Comparison of ENCODE assay signal across 26 cellular contexts in the genomic region with DNA sequence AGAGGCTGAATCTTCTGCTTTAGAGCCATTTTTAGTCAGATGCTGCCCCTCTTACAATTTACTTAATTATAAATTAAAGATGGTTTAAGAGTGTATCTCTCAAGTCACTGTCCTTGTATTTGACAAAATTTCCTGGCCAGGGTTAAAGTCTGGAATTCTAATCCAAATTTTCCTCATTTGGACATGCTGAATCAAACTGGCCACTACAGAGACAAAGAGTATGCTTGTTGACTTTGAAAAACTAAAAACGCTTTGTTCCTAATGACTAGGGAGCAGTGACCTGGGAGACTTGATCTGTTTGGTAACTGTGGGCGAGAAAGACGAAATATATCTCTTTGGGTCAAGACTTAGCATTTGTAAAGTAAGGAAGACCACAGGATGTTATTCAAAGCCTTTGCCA.
"Had no signal": no experiment of that assay in that cellular context is flagged by ENCODE, and none has a peak within 500 bp of the region (broad histone marks: within the 10 kb centered on the region; RNA-seq: fewer than 3 reads in every experiment).

No MANE protein-coding gene starts in this region.

- H3K27ac ChIP-seq: brain microvascular endothelial cell, Peyer's patch, RWPE1, SJSA1 had no signal

- DNase-seq: activated CD4-positive, alpha-beta T cell treated with anti-CD3 and anti-CD28 coated beads for 48 hours; activated CD4-positive, alpha-beta T cell treated with anti-CD3 and anti-CD28 coated beads, Interleukin-2, amount 50 U/mL, for 48 hours; activated CD4-positive, CD25-positive, alpha-beta regulatory T cell treated with anti-CD3 and anti-CD28 coated beads, Interleukin-2, amount 50 U/mL, for 72 hours; activated CD8-positive, alpha-beta memory T cell treated with anti-CD3 and anti-CD28 coated beads, Interleukin-2, amount 10 ng/mL, durations not matched to agents 7 days and 5 days; activated effector memory CD4-positive, alpha-beta T cell treated with Interleukin-2 at 50 U/mL for 16 hours; activated naive CD4-positive, alpha-beta T cell treated with Interleukin-2 at 50 U/mL for 16 hours; activated T-cell treated with anti-CD3 and anti-CD28 coated beads, Interleukin-2, amount 50 U/mL, for 24 hours; amygdala; brain microvascular endothelial cell; Karpas-422; MM.1S; NCI-H1105; NCI-H1436; NCI-H187; NCI-H2081 treated with DMSO at 0.1 percent for 48 hours; NCI-H446; NCI-H524; Peyer's patch; Right ventricle myocardium superior; SW 1271 had no signal

- H3K27me3 ChIP-seq: brain microvascular endothelial cell, Peyer's patch, SJSA1 had no signal

- ATAC-seq: activated CD8-positive, alpha-beta memory T cell treated with anti-CD3 and anti-CD28 coated beads, Interleukin-2, amount 10 ng/mL, durations not matched to agents 7 days and 5 days; activated naive CD4-positive, alpha-beta T cell treated with anti-CD3 and anti-CD28 coated beads, Interleukin-2, amount 50 U/mL, for 72 hours; K562; SK-N-SH treated with all-trans-retinoic acid at 6 μM for 48 hours; WTC11 had no signal

- H3K4me3 ChIP-seq: K562, Peyer's patch, SJSA1 had no signal
